ENCODE assay signal across 1 cellular context in the genomic region with DNA sequence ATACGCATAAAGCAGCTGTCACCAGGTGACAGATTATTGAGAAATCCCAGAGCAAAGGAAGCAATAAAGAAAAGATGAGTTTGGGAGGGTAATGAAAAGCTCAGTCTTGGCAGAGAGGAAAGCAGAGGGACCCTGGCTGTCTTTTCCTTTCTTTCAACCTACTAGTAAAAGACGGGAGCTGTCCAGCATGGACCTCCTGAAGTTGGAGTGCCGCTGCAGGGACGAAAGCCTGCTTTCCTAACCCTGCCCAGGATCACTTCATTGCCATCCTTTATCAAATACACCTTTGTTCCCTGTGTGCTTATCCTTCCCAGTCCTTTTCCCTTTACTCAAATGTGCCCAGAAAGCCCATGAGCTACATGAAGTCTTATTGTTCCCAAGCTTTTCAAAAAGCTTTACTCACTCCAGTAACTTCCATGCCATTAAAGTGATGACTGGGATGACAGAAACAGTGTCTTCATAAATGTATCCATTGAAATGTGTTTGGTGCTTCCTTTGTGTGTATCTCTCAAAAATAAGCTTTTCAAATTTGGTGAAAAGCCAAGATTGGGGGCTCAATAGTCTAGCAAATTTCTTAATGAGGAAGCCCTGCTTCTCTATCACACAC.
A peak's percentile ranks its signal among the peaks of the same experiment; 100 is the strongest.
TF ChIP-seq lines count a peak whose summit lies in the region.

No MANE protein-coding gene starts in this region.

TF ChIP-seq in K562, 482 proteins besides CTCF, POLR2A, EP300 and RAD21 (continued from another document):
- TF ChIP-seq SIN3A (IDR thresholded peaks at IDR 0.05; ENCODE audit: borderline replicate concordance in 2 of 2, control insufficient read depth in 1 of 2, low read depth in 2 of 2, low read length in 2 of 2) = 0 out of 4 replicates have a peak, but pooled peaks of 1 of the 2 experiments have one; percentile 34
- TF ChIP-seq, protein P1, sequence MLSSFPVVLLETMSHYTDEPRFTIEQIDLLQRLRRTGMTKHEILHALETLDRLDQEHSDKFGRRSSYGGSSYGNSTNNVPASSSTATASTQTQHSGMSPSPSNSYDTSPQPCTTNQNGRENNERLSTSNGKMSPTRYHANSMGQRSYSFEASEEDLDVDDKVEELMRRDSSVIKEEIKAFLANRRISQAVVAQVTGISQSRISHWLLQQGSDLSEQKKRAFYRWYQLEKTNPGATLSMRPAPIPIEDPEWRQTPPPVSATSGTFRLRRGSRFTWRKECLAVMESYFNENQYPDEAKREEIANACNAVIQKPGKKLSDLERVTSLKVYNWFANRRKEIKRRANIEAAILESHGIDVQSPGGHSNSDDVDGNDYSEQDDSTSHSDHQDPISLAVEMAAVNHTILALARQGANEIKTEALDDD (IDR thresholded peaks at IDR 0.05) = peak; percentile 76; the same call in 1 of the 2 replicates
- peak; percentile 97 for TF ChIP-seq REST (CRISPR knock-in tag; IDR thresholded peaks at IDR 0.05; ENCODE audit: low read depth)
- peak; percentile 77; the same call in 1 of the 2 replicates for TF ChIP-seq PRMT5 (CRISPR knock-in tag; IDR thresholded peaks at IDR 0.05)
- peak in 1 of 2 experiments; percentile 63; a peak in 1 of 4 replicates for TF ChIP-seq RCOR1 (IDR thresholded peaks at IDR 0.05; ENCODE audit: borderline replicate concordance in 1 of 2, low read depth in 2 of 2, low read length in 2 of 2)
- TF ChIP-seq ZBTB17 (CRISPR knock-in tag; IDR thresholded peaks at IDR 0.05) = no peak
- TF ChIP-seq ELK3 (CRISPR knock-in tag; IDR thresholded peaks at IDR 0.05) = no peak
- peak; percentile 96 for TF ChIP-seq MIER1 (IDR thresholded peaks at IDR 0.05; ENCODE audit: low read depth)
- 0 out of 2 replicates have a peak, but pooled peaks have one; percentile 47 for TF ChIP-seq ZNF766 (CRISPR knock-in tag; conservative IDR thresholded peaks at IDR 0.05)
- 0 out of 2 replicates have a peak, but pooled peaks have one; percentile 43 for TF ChIP-seq ZNF395 (CRISPR knock-in tag; IDR thresholded peaks at IDR 0.05)
- TF ChIP-seq DMBX1 (CRISPR knock-in tag; IDR thresholded peaks at IDR 0.05; ENCODE audit: borderline replicate concordance) = peak; percentile 59; the same call in 1 of the 2 replicates
- peak; percentile 17; the same call in 1 of the 2 replicates for TF ChIP-seq CREM (IDR thresholded peaks at IDR 0.05; ENCODE audit: low read depth)
- TF ChIP-seq SMARCE1 (IDR thresholded peaks at IDR 0.05) = no peak
- TF ChIP-seq JUND (IDR thresholded peaks at IDR 0.05; ENCODE audit: borderline replicate concordance, low read depth, low read length) = no peak
- no peak for TF ChIP-seq JUND (tag; IDR thresholded peaks at IDR 0.05; ENCODE audit: borderline replicate concordance, low read depth, low read length)
- 0 out of 2 replicates have a peak, but pooled peaks have one; percentile 67 for TF ChIP-seq ZNF644 (tag; IDR thresholded peaks at IDR 0.05; ENCODE audit: low read depth)
- peak; percentile 98 for TF ChIP-seq EHMT2 (IDR thresholded peaks at IDR 0.05)
- TF ChIP-seq CXXC5 (CRISPR knock-in tag; IDR thresholded peaks at IDR 0.05) = 0 out of 2 replicates have a peak, but pooled peaks have one; percentile 21
- TF ChIP-seq AFF1 (IDR thresholded peaks at IDR 0.05; ENCODE audit: low read depth in 1 of 2, partially characterized antibody in 2 of 2) = peak in 1 of 2 experiments; percentile 80
- TF ChIP-seq NFE2L1 (tag; IDR thresholded peaks at IDR 0.05; ENCODE audit: borderline replicate concordance, low read depth) = no peak
TF ChIP-seq in K562: peak in this region for 16.
